17 cellular contexts compared by ENCODE assay signal in the genomic region with DNA sequence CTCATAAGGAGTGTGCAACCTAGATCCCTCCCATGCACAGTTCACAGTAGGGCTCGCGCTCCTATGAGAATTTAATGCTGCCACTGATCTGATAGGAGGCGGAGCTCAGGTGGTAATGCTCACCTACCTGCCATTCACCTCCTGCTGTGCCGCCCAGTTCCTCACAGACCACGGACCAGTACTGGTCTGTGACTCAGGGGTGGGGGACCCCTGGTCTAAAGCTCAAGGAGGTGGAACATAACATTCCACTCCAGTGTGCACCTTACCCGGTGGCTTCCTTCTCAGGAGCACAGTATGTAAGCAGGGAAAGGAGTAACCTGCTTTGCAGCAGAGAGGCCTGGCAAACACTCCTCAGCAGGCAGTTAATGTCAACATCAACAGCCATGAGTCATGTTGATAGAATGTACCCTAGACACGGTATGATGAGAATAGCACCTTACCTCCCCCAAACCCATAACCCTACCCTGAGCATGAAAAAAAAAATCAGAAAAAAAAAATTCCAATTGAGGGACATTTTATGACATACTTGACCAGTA.
DNase-seq lines count a peak whose midpoint lies in the region; ATAC-seq and TF ChIP-seq lines count a peak whose summit lies in the region.
"Had no signal": no experiment of that assay in that cellular context is flagged by ENCODE, and none has a peak within 500 bp of the region (broad histone marks: within the 10 kb centered on the region; RNA-seq: fewer than 3 reads in every experiment).

No MANE protein-coding gene starts in this region.

- H3K4me3 ChIP-seq in PC-3 (ENCODE audit: low read length) (no peak overlapping the region), psoas muscle (no peak overlapping the region)
- H3K4me3 ChIP-seq: GM23248, K562 had no signal

- BruUV-seq in PC-3 (replicated peaks; lab: Mats Ljungman, UMichigan): no TSS peak

- peak overlapping the region; percentile 43; the same call in 1 of the 2 replicates for H3K27ac ChIP-seq in PC-3 (ENCODE audit: low read length)
- H3K27ac ChIP-seq in foreskin keratinocyte: no peak overlapping the region
- no peak overlapping the region for H3K27ac ChIP-seq in psoas muscle
- H3K27ac ChIP-seq: brain microvascular endothelial cell, GM23248 had no signal

- intact Hi-C loops in PC-3 (cut with micrococcal nuclease): no loop called here
- intact Hi-C loops in psoas muscle (cut with DNase I): no loop called here

- no peaks in the 10 kb centered on the region for H3K36me3 ChIP-seq in PC-3 (ENCODE audit: low read depth, low read length)
- no peaks in the 10 kb centered on the region for H3K36me3 ChIP-seq in psoas muscle (ENCODE audit: insufficient read depth in 1 of 2, low read depth in 1 of 2)
- H3K36me3 ChIP-seq: brain microvascular endothelial cell had no signal

- POLR2A ChIA-PET in PC-3 (lab: Charles Lee; ENCODE audit: unreplicated experiment): no interaction called here

- H3K79me2 ChIP-seq in PC-3 (ENCODE audit: low read length): no peaks in the 10 kb centered on the region

- no peak overlapping the region for H3K4me2 ChIP-seq in PC-3 (ENCODE audit: low read length)

- H3K9me2 ChIP-seq in PC-3 (replicated peaks; ENCODE audit: low read length): no peaks in the 10 kb centered on the region

- H2AFZ ChIP-seq in PC-3 (ENCODE audit: low read length): no peak overlapping the region
- H2AFZ ChIP-seq: GM23248 had no signal

- TF ChIP-seq CTCF in PC-3 (conservative IDR thresholded peaks at IDR 0.05; ENCODE audit: low read depth, low read length) (no peak), foreskin keratinocyte (conservative IDR thresholded peaks at IDR 0.05) (no peak), psoas muscle (IDR thresholded peaks at IDR 0.05) (no peak)

- 78 to 79% (median 78%) methylated on average over 7 of the region's 7 CpGs for WGBS in psoas muscle, 3 donors

- H4K20me1 ChIP-seq in PC-3 (ENCODE audit: low read length): no peaks in the 10 kb centered on the region

- H3K9ac ChIP-seq in PC-3 (ENCODE audit: low read length): no peak overlapping the region
- H3K9ac ChIP-seq: GM23248 had no signal

- no peaks in the 10 kb centered on the region for H3K9me3 ChIP-seq in PC-3 (ENCODE audit: low read length)
- no peaks in the 10 kb centered on the region for H3K9me3 ChIP-seq in psoas muscle

- ATAC-seq in PC-3 (no peak), foreskin keratinocyte (peak; percentile 41), HG03342 (IDR thresholded peaks at IDR 0.05; ENCODE audit: unreplicated experiment) (no peak), psoas muscle (no peak)
- ATAC-seq: activated CD4-positive, CD25-positive, alpha-beta regulatory T cell treated with anti-CD3 and anti-CD28 coated beads, Interleukin-2, amount 50 U/mL, for 24 hours; K562; stimulated activated naive CD8-positive, alpha-beta T cell treated with anti-CD3 and anti-CD28 coated beads, Interleukin-15, Interleukin-2, amounts not matched to agents 100 U/mL and 50 U/mL, for 24 hours had no signal

- H3K27me3 ChIP-seq in PC-3 (ENCODE audit: low read length) (no peaks in the 10 kb centered on the region), foreskin keratinocyte (no peaks in the 10 kb centered on the region), psoas muscle (ENCODE audit: insufficient read depth in 3 of 3, low read length in 2 of 3) (no peaks in the 10 kb centered on the region)
- H3K27me3 ChIP-seq: brain microvascular endothelial cell had no signal

- no peaks in the 10 kb centered on the region for H3F3A ChIP-seq in PC-3 (ENCODE audit: low read length, unreplicated experiment)

- DNase-seq in H4 (ENCODE audit: low spot score) (peak; percentile 50), PC-3 (peak; percentile 59), foreskin keratinocyte (peak; percentile 65 to 76), mucosa of gallbladder (ENCODE audit: low spot score) (peak; percentile 36), psoas muscle (no peak), GDM1 (lab: John Stamatoyannopoulos, UW) (no peak), ecto neural progenitor cell (ENCODE audit: low spot score) (no peak)
- DNase-seq: activated naive CD4-positive, alpha-beta T cell treated with Interleukin-2 at 50 U/mL for 16 hours; brain microvascular endothelial cell; GM23248; NCI-H1105 treated with DMSO at 0.1 percent for 48 hours; NCI-H524; RPMI8226; stimulated activated naive CD8-positive, alpha-beta T cell treated with anti-CD3 and anti-CD28 coated beads, Interleukin-15, Interleukin-2, amounts not matched to agents 100 U/mL and 50 U/mL, for 24 hours had no signal

- H3K4me1 ChIP-seq in PC-3 (ENCODE audit: insufficient read depth, low read length) (peaks cover 5% of the 10 kb centered on the region; the same call in 1 of the 2 replicates), foreskin keratinocyte (peaks cover 46% of the 10 kb centered on the region), psoas muscle (no peaks in the 10 kb centered on the region)

- CTCF ChIA-PET in PC-3 (lab: Charles Lee): no interaction called here

Comparison
In these comparisons a context has a peak if more than half of its experiments do, and no peak if none do; other contexts are left out.
1. DNase-seq: peak in H4 (single experiment), PC-3 (single experiment), foreskin keratinocyte (2 of 2) and mucosa of gallbladder (single experiment); none in psoas muscle (0 of 2), GDM1 (single experiment) and ecto neural progenitor cell (single experiment).